ENCODE assay signal across 26 cellular contexts in the genomic region with DNA sequence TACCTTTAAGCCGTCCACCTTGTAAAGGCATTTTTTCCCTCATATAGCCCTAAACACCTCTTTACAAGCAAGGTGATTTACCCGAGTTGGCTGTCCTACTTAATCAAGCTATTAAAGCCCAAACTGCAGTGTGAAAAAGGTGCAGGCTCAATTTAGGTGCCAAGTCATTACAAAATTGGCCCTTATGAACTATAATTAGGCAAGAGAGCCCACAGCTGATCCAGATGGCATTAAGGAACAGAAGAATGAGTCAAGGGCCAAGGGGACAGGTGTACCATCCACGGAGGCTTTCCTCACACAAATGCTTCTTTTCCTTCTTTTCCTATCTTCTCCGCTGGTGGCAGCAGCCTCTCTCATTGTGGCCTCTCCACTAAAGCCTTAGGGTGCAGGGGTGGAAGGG.
"Had no signal": no experiment of that assay in that cellular context is flagged by ENCODE, and none has a peak within 500 bp of the region (broad histone marks: within the 10 kb centered on the region; RNA-seq: fewer than 3 reads in every experiment).

No MANE protein-coding gene starts in this region.

- DNase-seq: activated CD4-positive, alpha-beta memory T cell treated with anti-CD3 and anti-CD28 coated beads for 36 hours; activated CD4-positive, alpha-beta T cell treated with anti-CD3 and anti-CD28 coated beads for 36 hours; activated CD4-positive, alpha-beta T cell treated with anti-CD3 and anti-CD28 coated beads, Interleukin-2, amount 10 ng/mL, durations not matched to agents 24 days and 14 days; activated CD4-positive, CD25-positive, alpha-beta regulatory T cell; activated CD4-positive, CD25-positive, alpha-beta regulatory T cell treated with anti-CD3 and anti-CD28 coated beads, Interleukin-2, amount 50 U/mL, for 72 hours; activated CD8-positive, alpha-beta memory T cell treated with anti-CD3 and anti-CD28 coated beads, Interleukin-2, amount 10 ng/mL, durations not matched to agents 7 days and 5 days; activated CD8-positive, alpha-beta memory T cell treated with anti-CD3 and anti-CD28 coated beads, Interleukin-2, amount 50 U/mL, for 4 hours; activated CD8-positive, alpha-beta T cell treated with anti-CD3 and anti-CD28 coated beads, Interleukin-2, amount 10 ng/mL, durations not matched to agents 7 days and 5 days; activated effector memory CD4-positive, alpha-beta T cell treated with anti-CD3 and anti-CD28 coated beads, Interleukin-2, amount 50 U/mL, for 16 hours; activated naive CD4-positive, alpha-beta T cell treated with anti-CD3 and anti-CD28 coated beads for 36 hours; activated naive CD8-positive, alpha-beta T cell treated with anti-CD3 and anti-CD28 coated beads for 36 hours; activated naive CD8-positive, alpha-beta T cell treated with anti-CD3 and anti-CD28 coated beads, Interleukin-2, amount 50 U/mL, for 24 hours; activated T-cell treated with anti-CD3 and anti-CD28 coated beads, Interleukin-2, amount 50 U/mL, for 1 hour; activated T-cell treated with anti-CD3 and anti-CD28 coated beads, Interleukin-2, amount 50 U/mL, for 48 hours; adrenal gland; amygdala; aorta; body of pancreas; cerebellar nuclear complex; dorsolateral prefrontal cortex; effector memory CD4-positive, alpha-beta T cell; endodermal cell; foreskin fibroblast; head of caudate nucleus; T-helper 17 cell; T1000 had no signal
